In genomic region chr15:68821190-68821897, GRCh38 we compare ENCODE assay signal across 8 cellular contexts. TPM values are rescaled to one million over a fixed set of nuclear protein-coding genes. Genes with fewer than 3 reads are reported as not detected.
DNase-seq lines count a peak whose midpoint lies in the region; ATAC-seq, FAIRE-seq and TF ChIP-seq lines count a peak whose summit lies in the region.

No MANE protein-coding gene starts in this region.

- no peak for TF ChIP-seq POLR2A in GM18505 (IDR thresholded peaks at IDR 0.05; ENCODE audit: borderline replicate concordance, extremely low read depth, insufficient read depth, insufficient read length)
- no peak for TF ChIP-seq POLR2A in vagina (IDR thresholded peaks at IDR 0.05)

- H3K9me3 Mint-ChIP-seq in mesothelial cell of epicardium = no peaks in the 10 kb centered on the region

- ATAC-seq in GM18505 (IDR thresholded peaks at IDR 0.05; ENCODE audit: unreplicated experiment) (peak; percentile 18), GM18517 (IDR thresholded peaks at IDR 0.05; ENCODE audit: unreplicated experiment) (no peak)

- H3K27me3 ChIP-seq in NT2/D1 (ENCODE audit: insufficient read depth, insufficient read length) (peaks cover 14% of the 10 kb centered on the region), vagina (no peaks in the 10 kb centered on the region)

- H3K36me3 ChIP-seq in NT2/D1 (ENCODE audit: insufficient read depth, insufficient read length, low read length) = peaks cover under 1% of the 10 kb centered on the region
- no peaks in the 10 kb centered on the region for H3K36me3 ChIP-seq in vagina

- H3K4me1 ChIP-seq in NT2/D1 (ENCODE audit: insufficient read depth, insufficient read length) (no peaks in the 10 kb centered on the region), vagina (peaks cover 19% of the 10 kb centered on the region)

- DNase-seq in HFF-Myc (ENCODE audit: extremely low read depth, low read depth) (no peak), NT2/D1 (ENCODE audit: low read depth, low spot score) (no peak), mesothelial cell of epicardium (ENCODE audit: low spot score in 2 of 2, unreplicated experiment in 2 of 2) (no peak), vagina (ENCODE audit: extremely low spot score in 2 of 2) (no peak), HTR-8/SVneo (ENCODE audit: insufficient read length, low spot score) (no peak)

- H3K36me3 Mint-ChIP-seq in mesothelial cell of epicardium = no peaks in the 10 kb centered on the region

- H3K27ac ChIP-seq in cingulate gyrus (ENCODE audit: low read depth, low read length) = peak overlapping the region; percentile 81
- peak overlapping the region; percentile 98 for H3K27ac ChIP-seq in vagina

- TF ChIP-seq CTCF in HFF-Myc (IDR thresholded peaks at IDR 0.05; ENCODE audit: low read depth, low read length, missing control alignments) = no peak
- no peak for TF ChIP-seq CTCF in mesothelial cell of epicardium (IDR thresholded peaks at IDR 0.05; ENCODE audit: unreplicated experiment)
- no peak for TF ChIP-seq CTCF in vagina (IDR thresholded peaks at IDR 0.05)

- FAIRE-seq in HTR-8/SVneo (lab: Jason Lieb, UNC) = no peak

- intact Hi-C loops in vagina (cut with DNase I) = loop anchor here (10.0 kb wide), 1 partner anchor 53 kb away; no protein-coding TSS in a partner anchor

- peak overlapping the region; percentile 86 for H3K4me3 Mint-ChIP-seq in mesothelial cell of epicardium

- H3K9me3 ChIP-seq in NT2/D1 (ENCODE audit: insufficient read depth, low read length) (no peaks in the 10 kb centered on the region), vagina (no peaks in the 10 kb centered on the region)

- H3K9ac ChIP-seq in NT2/D1 (ENCODE audit: insufficient read length, low read depth) = peak overlapping the region; percentile 84

- H3K4me1 Mint-ChIP-seq in mesothelial cell of epicardium = peaks cover 27% of the 10 kb centered on the region

- no peaks in the 10 kb centered on the region for H3K27me3 Mint-ChIP-seq in mesothelial cell of epicardium (ENCODE audit: low read depth)

- H3K4me3 ChIP-seq in HFF-Myc (replicated peaks; ENCODE audit: low read depth, low read length) = peak overlapping the region; percentile 57
- peak overlapping the region; percentile 71 for H3K4me3 ChIP-seq in NT2/D1 (ENCODE audit: insufficient read length, low read depth)
- peak overlapping the region; percentile 66 to 99 for H3K4me3 ChIP-seq in vagina

- peak overlapping the region; percentile 31 for H3K27ac Mint-ChIP-seq in mesothelial cell of epicardium

RNA-seq across cellular contexts. Expression of gene ANP32A, which starts 0.6 kb away (rescaled TPM):
- total RNA-seq in mesothelial cell of epicardium = 179 to 188 TPM (median 183 TPM) in 3 replicates
- total RNA-seq in vagina = 55.2 TPM
